1 cellular context compared by ENCODE assay signal in genomic region chr1:85605519-85606413, GRCh38.
TF ChIP-seq lines count a peak whose summit lies in the region.

No MANE protein-coding gene starts in this region.

TF ChIP-seq in HepG2, 621 proteins besides CTCF, POLR2A, EP300 and RAD21 (continued from another document and continues in another):
- TF ChIP-seq, protein P1, sequence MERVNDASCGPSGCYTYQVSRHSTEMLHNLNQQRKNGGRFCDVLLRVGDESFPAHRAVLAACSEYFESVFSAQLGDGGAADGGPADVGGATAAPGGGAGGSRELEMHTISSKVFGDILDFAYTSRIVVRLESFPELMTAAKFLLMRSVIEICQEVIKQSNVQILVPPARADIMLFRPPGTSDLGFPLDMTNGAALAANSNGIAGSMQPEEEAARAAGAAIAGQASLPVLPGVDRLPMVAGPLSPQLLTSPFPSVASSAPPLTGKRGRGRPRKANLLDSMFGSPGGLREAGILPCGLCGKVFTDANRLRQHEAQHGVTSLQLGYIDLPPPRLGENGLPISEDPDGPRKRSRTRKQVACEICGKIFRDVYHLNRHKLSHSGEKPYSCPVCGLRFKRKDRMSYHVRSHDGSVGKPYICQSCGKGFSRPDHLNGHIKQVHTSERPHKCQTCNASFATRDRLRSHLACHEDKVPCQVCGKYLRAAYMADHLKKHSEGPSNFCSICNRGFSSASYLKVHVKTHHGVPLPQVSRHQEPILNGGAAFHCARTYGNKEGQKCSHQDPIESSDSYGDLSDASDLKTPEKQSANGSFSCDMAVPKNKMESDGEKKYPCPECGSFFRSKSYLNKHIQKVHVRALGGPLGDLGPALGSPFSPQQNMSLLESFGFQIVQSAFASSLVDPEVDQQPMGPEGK (CRISPR knock-in tag; IDR thresholded peaks at IDR 0.05), result no peak
- TF ChIP-seq ZBTB1 (CRISPR knock-in tag; IDR thresholded peaks at IDR 0.05; ENCODE audit: borderline replicate concordance) (no peak), SNAI1 (CRISPR knock-in tag; IDR thresholded peaks at IDR 0.05; ENCODE audit: borderline replicate concordance) (no peak), FOXA3 (CRISPR knock-in tag; IDR thresholded peaks at IDR 0.05) (no peak), ZNF317 (CRISPR knock-in tag; IDR thresholded peaks at IDR 0.05) (no peak), CENPT (CRISPR knock-in tag; IDR thresholded peaks at IDR 0.05; ENCODE audit: low read depth) (no peak), ZNF644 (CRISPR knock-in tag; IDR thresholded peaks at IDR 0.05; ENCODE audit: low read depth) (no peak), ZNF615 (CRISPR knock-in tag; IDR thresholded peaks at IDR 0.05; ENCODE audit: borderline replicate concordance) (no peak), HNF1B (CRISPR knock-in tag; IDR thresholded peaks at IDR 0.05) (peak; percentile 36; the same call in 1 of the 2 replicates), SKI (IDR thresholded peaks at IDR 0.05; ENCODE audit: partially characterized antibody) (no peak), GRHL1 (CRISPR knock-in tag; conservative IDR thresholded peaks at IDR 0.05) (no peak), PHF20 (CRISPR knock-in tag; IDR thresholded peaks at IDR 0.05) (no peak), ZNF232 (CRISPR knock-in tag; IDR thresholded peaks at IDR 0.05; ENCODE audit: borderline replicate concordance) (no peak), MLXIP (CRISPR knock-in tag; IDR thresholded peaks at IDR 0.05; ENCODE audit: borderline replicate concordance) (no peak), ATF7 (IDR thresholded peaks at IDR 0.05) (no peak), ATF7 (CRISPR knock-in tag; IDR thresholded peaks at IDR 0.05) (no peak), HDAC1 (CRISPR knock-in tag; IDR thresholded peaks at IDR 0.05) (no peak), CEBPZ (IDR thresholded peaks at IDR 0.05; ENCODE audit: low read length) (no peak), ZNF17 (CRISPR knock-in tag; IDR thresholded peaks at IDR 0.05) (no peak), ZNF430 (CRISPR knock-in tag; IDR thresholded peaks at IDR 0.05) (no peak), ZNF260 (CRISPR knock-in tag; IDR thresholded peaks at IDR 0.05; ENCODE audit: borderline replicate concordance, low read depth) (no peak), SIX1 (CRISPR knock-in tag; IDR thresholded peaks at IDR 0.05; ENCODE audit: borderline replicate concordance) (no peak), REXO4 (CRISPR knock-in tag; IDR thresholded peaks at IDR 0.05; ENCODE audit: borderline replicate concordance) (no peak), ELF1 (CRISPR knock-in tag; IDR thresholded peaks at IDR 0.05) (no peak), ZNF3 (CRISPR knock-in tag; IDR thresholded peaks at IDR 0.05) (no peak), HOXA3 (CRISPR knock-in tag; IDR thresholded peaks at IDR 0.05) (no peak), SRSF1 (optimal IDR thresholded peaks at IDR 0.05; ENCODE audit: low read depth, low read length) (no peak), CAMTA2 (CRISPR knock-in tag; IDR thresholded peaks at IDR 0.05; ENCODE audit: borderline replicate concordance) (no peak), KDM3A (CRISPR knock-in tag; IDR thresholded peaks at IDR 0.05; ENCODE audit: low read depth) (no peak), CREB1 (IDR thresholded peaks at IDR 0.05) (no peak), CREB1 (CRISPR knock-in tag; IDR thresholded peaks at IDR 0.05) (no peak; the same call in 1 of the 2 replicates), U2AF1 (optimal IDR thresholded peaks at IDR 0.05; ENCODE audit: low read depth, low read length) (no peak), NONO (IDR thresholded peaks at IDR 0.05) (no peak), NONO (CRISPR knock-in tag; conservative IDR thresholded peaks at IDR 0.05) (no peak), ZNF224 (CRISPR knock-in tag; IDR thresholded peaks at IDR 0.05) (no peak), ZNF616 (CRISPR knock-in tag; IDR thresholded peaks at IDR 0.05; ENCODE audit: low read depth) (no peak), MTF1 (CRISPR knock-in tag; IDR thresholded peaks at IDR 0.05) (0 out of 2 replicates have a peak, but pooled peaks have one; percentile 68), ZNF34 (CRISPR knock-in tag; IDR thresholded peaks at IDR 0.05; ENCODE audit: borderline replicate concordance) (no peak), NR2F6 (IDR thresholded peaks at IDR 0.05) (no peak), NR2F6 (CRISPR knock-in tag; IDR thresholded peaks at IDR 0.05) (0 out of 2 replicates have a peak, but pooled peaks have one; percentile 9), ARID3A (IDR thresholded peaks at IDR 0.05; ENCODE audit: low read depth, low read length) (peak; percentile 47; the same call in 1 of the 2 replicates), ATF4 (CRISPR knock-in tag; IDR thresholded peaks at IDR 0.05) (no peak), STAG1 (CRISPR knock-in tag; IDR thresholded peaks at IDR 0.05) (peak; percentile 44), ISX (CRISPR knock-in tag; conservative IDR thresholded peaks at IDR 0.05) (no peak), ZNF33A (CRISPR knock-in tag; IDR thresholded peaks at IDR 0.05; ENCODE audit: borderline replicate concordance) (no peak), SPEN (CRISPR knock-in tag; IDR thresholded peaks at IDR 0.05; ENCODE audit: low read depth) (no peak), ZSCAN21 (CRISPR knock-in tag; IDR thresholded peaks at IDR 0.05; ENCODE audit: borderline replicate concordance) (no peak)
- TF ChIP-seq, protein P2, sequence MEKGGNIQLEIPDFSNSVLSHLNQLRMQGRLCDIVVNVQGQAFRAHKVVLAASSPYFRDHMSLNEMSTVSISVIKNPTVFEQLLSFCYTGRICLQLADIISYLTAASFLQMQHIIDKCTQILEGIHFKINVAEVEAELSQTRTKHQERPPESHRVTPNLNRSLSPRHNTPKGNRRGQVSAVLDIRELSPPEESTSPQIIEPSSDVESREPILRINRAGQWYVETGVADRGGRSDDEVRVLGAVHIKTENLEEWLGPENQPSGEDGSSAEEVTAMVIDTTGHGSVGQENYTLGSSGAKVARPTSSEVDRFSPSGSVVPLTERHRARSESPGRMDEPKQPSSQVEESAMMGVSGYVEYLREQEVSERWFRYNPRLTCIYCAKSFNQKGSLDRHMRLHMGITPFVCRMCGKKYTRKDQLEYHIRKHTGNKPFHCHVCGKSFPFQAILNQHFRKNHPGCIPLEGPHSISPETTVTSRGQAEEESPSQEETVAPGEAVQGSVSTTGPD (CRISPR knock-in tag; IDR thresholded peaks at IDR 0.05), result no peak
- TF ChIP-seq, protein P3, sequence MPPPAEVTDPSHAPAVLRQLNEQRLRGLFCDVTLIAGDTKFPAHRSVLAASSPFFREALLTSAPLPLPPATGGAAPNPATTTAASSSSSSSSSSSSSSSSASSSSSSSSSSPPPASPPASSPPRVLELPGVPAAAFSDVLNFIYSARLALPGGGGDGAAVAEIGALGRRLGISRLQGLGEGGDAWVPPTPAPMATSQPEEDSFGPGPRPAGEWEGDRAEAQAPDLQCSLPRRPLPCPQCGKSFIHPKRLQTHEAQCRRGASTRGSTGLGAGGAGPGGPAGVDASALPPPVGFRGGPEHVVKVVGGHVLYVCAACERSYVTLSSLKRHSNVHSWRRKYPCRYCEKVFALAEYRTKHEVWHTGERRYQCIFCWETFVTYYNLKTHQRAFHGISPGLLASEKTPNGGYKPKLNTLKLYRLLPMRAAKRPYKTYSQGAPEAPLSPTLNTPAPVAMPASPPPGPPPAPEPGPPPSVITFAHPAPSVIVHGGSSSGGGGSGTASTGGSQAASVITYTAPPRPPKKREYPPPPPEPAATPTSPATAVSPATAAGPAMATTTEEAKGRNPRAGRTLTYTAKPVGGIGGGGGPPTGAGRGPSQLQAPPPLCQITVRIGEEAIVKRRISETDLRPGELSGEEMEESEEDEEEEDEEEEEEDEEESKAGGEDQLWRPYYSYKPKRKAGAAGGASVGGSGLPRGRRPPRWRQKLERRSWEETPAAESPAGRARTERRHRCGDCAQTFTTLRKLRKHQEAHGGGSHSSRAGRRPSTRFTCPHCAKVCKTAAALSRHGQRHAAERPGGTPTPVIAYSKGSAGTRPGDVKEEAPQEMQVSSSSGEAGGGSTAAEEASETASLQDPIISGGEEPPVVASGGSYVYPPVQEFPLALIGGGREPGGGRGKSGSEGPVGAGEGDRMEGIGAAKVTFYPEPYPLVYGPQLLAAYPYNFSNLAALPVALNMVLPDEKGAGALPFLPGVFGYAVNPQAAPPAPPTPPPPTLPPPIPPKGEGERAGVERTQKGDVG (CRISPR knock-in tag; IDR thresholded peaks at IDR 0.05; ENCODE audit: borderline replicate concordance), result no peak
